ENCODE assay signal across 1 cellular context in the genomic region with DNA sequence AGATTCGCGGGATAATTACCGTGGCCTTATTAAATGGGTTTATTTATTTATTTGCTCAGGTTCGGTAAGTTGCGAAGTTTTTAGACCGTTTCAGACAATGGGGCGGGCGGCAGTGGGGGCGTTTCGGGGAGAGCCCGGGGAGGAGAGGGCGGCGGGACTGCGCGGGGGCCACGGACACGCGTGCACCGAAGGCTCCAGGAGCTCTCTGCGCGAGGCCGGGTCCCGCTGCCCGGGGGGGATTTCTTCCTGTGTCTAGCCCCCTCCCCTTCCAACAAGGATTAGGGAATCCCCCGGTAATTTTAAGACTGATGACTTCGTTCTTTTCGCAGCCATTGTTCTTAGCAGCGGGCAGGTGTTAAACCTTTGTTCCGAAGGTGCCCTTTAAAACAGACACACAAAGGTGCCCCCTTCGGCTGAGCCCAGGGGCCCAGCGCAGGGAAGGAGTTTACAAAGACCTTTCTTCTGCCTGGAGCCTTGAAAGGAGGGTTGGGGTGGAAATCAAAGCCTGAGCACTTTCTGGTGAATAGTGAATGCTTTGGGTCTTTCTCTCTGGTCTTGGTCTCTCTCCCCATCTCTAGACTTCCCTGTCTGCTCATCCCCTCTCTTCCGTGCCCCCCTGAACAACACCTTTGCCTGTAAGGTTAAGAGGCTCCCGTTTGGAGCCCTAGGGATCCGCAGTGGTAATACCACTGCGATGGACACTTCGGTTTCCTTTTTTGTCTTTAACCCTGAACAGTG.
TF ChIP-seq lines count a peak whose summit lies in the region.

No MANE protein-coding gene starts in this region.

TF ChIP-seq in SK-N-SH, 30 proteins besides CTCF, POLR2A, EP300 and RAD21 (continued from another document):
- TF ChIP-seq, protein P1, sequence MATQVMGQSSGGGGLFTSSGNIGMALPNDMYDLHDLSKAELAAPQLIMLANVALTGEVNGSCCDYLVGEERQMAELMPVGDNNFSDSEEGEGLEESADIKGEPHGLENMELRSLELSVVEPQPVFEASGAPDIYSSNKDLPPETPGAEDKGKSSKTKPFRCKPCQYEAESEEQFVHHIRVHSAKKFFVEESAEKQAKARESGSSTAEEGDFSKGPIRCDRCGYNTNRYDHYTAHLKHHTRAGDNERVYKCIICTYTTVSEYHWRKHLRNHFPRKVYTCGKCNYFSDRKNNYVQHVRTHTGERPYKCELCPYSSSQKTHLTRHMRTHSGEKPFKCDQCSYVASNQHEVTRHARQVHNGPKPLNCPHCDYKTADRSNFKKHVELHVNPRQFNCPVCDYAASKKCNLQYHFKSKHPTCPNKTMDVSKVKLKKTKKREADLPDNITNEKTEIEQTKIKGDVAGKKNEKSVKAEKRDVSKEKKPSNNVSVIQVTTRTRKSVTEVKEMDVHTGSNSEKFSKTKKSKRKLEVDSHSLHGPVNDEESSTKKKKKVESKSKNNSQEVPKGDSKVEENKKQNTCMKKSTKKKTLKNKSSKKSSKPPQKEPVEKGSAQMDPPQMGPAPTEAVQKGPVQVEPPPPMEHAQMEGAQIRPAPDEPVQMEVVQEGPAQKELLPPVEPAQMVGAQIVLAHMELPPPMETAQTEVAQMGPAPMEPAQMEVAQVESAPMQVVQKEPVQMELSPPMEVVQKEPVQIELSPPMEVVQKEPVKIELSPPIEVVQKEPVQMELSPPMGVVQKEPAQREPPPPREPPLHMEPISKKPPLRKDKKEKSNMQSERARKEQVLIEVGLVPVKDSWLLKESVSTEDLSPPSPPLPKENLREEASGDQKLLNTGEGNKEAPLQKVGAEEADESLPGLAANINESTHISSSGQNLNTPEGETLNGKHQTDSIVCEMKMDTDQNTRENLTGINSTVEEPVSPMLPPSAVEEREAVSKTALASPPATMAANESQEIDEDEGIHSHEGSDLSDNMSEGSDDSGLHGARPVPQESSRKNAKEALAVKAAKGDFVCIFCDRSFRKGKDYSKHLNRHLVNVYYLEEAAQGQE (IDR thresholded peaks at IDR 0.05; ENCODE audit: low read depth, low read length): no peak
- TF ChIP-seq, protein P2, sequence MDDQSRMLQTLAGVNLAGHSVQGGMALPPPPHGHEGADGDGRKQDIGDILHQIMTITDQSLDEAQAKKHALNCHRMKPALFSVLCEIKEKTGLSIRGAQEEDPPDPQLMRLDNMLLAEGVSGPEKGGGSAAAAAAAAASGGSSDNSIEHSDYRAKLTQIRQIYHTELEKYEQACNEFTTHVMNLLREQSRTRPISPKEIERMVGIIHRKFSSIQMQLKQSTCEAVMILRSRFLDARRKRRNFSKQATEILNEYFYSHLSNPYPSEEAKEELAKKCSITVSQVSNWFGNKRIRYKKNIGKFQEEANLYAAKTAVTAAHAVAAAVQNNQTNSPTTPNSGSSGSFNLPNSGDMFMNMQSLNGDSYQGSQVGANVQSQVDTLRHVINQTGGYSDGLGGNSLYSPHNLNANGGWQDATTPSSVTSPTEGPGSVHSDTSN (IDR thresholded peaks at IDR 0.05): no peak
